ENCODE assay signal across 8 cellular contexts in the genomic region with DNA sequence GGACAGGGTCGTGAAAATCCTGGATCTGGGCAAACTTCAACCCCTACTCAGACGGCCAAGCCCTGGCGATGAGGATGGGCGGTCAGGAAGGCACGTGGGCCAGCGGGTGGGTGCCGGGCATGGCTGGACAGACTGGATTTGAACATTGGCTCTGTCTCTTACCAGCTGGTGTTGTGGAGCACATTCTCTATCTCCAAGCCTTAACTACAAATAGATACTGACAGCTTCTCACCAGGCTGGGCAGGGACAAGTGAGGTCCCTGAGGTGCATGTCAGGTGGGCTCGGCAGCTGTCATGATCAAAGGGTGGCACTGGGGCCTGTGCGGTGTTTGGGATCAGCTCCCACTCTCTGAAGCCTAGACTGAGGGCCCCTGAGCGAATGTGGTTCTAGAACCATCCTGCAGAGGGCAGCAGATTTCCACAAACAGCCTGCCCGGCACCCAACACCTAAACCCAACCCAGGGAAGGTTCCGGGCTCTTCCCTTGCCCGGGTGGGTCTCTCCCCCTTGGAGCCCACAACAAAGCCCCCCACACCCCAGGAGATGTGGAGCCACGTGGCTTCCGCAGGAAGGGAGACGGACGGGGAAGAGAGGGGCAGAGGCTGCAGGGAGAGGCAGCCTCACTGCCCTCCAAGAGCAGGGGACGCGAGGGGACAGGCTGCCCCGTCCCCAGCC.
DNase-seq lines count a peak whose midpoint lies in the region; ATAC-seq and TF ChIP-seq lines count a peak whose summit lies in the region.

No MANE protein-coding gene starts in this region.

- H3K27me3 ChIP-seq in layer of hippocampus (ENCODE audit: control insufficient read depth, insufficient read depth, low read length) = no peaks in the 10 kb centered on the region

- no peak overlapping the region for H3K4me3 ChIP-seq in GM12875 (ENCODE audit: low read depth, low read length)

- DNase-seq in 8988T = peak; percentile 69
- DNase-seq in NCI-H1417 (lab: John Stamatoyannopoulos, UW) = peak; percentile 56 to 80 (median 64)
- peak; percentile 33 for DNase-seq in activated CD4-positive, CD25-positive, alpha-beta regulatory T cell treated with anti-CD3 and anti-CD28 coated beads, Interleukin-2, amount 50 U/mL, for 16 hours (ENCODE audit: low read depth, low spot score)
- DNase-seq in cerebellar cortex (ENCODE audit: low spot score) = peak; percentile 84
- DNase-seq in stimulated activated CD4-positive, alpha-beta T cell treated with anti-CD3 and anti-CD28 coated beads, Interleukin-2, amount 100 ng/mL, for 4 hours (ENCODE audit: low read depth) = peak; percentile 35

- peak; percentile 86 for TF ChIP-seq CTCF in GM12875 (IDR thresholded peaks at IDR 0.05; ENCODE audit: borderline replicate concordance, insufficient read depth, low read depth, low read length)

- ATAC-seq in HG02763 (IDR thresholded peaks at IDR 0.05; ENCODE audit: unreplicated experiment) = peak; percentile 67

- peak overlapping the region; percentile 27 for H3K27ac ChIP-seq in layer of hippocampus (ENCODE audit: low read depth, low read length)

Comparison
In these comparisons a context has a peak if more than half of its experiments do, and no peak if none do; other contexts are left out.
1. DNase-seq: peak in every context shown above with its lines; median percentile 84 in cerebellar cortex; 69 in 8988T; 64 in NCI-H1417; 35 in stimulated activated CD4-positive, alpha-beta T cell treated with anti-CD3 and anti-CD28 coated beads, Interleukin-2, amount 100 ng/mL, for 4 hours; 33 in activated CD4-positive, CD25-positive, alpha-beta regulatory T cell treated with anti-CD3 and anti-CD28 coated beads, Interleukin-2, amount 50 U/mL, for 16 hours.